8 cellular contexts compared by ENCODE assay signal in genomic region chr1:149888160-149888998, GRCh38. TPM values are rescaled to one million over a fixed set of nuclear protein-coding genes. Genes with fewer than 3 reads are reported as not detected.
A peak's percentile ranks its signal among the peaks of the same experiment; 100 is the strongest.
DNase-seq lines count a peak whose midpoint lies in the region; ATAC-seq and TF ChIP-seq lines count a peak whose summit lies in the region.

No MANE protein-coding gene starts in this region.

- DNase-seq in DMS53 treated with DMSO at 0.1 percent for 48 hours (lab: John Stamatoyannopoulos, UW; ENCODE audit: unreplicated experiment): peak; percentile 76
- DNase-seq in H4 (ENCODE audit: low spot score): peak; percentile 89
- peak; percentile 98 for DNase-seq in MM.1S
- DNase-seq in SIG-M5 (lab: John Stamatoyannopoulos, UW): peak; percentile 100
- DNase-seq in activated gamma-delta T cell treated with anti-CD3 and anti-CD28 coated beads, Interleukin-2, amount 50 U/mL, for 16 hours (ENCODE audit: low read depth): peak; percentile 55
- peak; percentile 85 for DNase-seq in glomerular visceral epithelial cell (ENCODE audit: extremely low spot score)
- peak; percentile 57 for DNase-seq in omental fat pad (ENCODE audit: low spot score)

- ATAC-seq in omental fat pad (ENCODE audit: low FRiP score): peak; percentile 17

- H3K4me1 ChIP-seq in MM.1S (ENCODE audit: low read length): peaks cover 16% of the 10 kb centered on the region
- H3K4me1 ChIP-seq in thymus (ENCODE audit: control insufficient read depth, insufficient read depth, low read length): peaks cover 10% of the 10 kb centered on the region

- H3K4me3 ChIP-seq in MM.1S (ENCODE audit: low read length): peak overlapping the region; percentile 64
- H3K4me3 ChIP-seq in thymus (ENCODE audit: low read length): peak overlapping the region; percentile 71

- H3K36me3 ChIP-seq in MM.1S (replicated peaks; ENCODE audit: insufficient read depth, low read length) (no peaks in the 10 kb centered on the region), thymus (ENCODE audit: control insufficient read depth, insufficient read depth) (no peaks in the 10 kb centered on the region)

- H3K9me3 ChIP-seq in MM.1S (replicated peaks; ENCODE audit: insufficient read depth, low read length): no peaks in the 10 kb centered on the region
- H3K9me3 ChIP-seq in thymus (ENCODE audit: control insufficient read depth): no peaks in the 10 kb centered on the region

- peak overlapping the region; percentile 54 for H2AFZ ChIP-seq in MM.1S (ENCODE audit: low read length)

- no peaks in the 10 kb centered on the region for H3K27me3 ChIP-seq in MM.1S (replicated peaks; ENCODE audit: insufficient read depth, low read length)
- H3K27me3 ChIP-seq in thymus (ENCODE audit: control insufficient read depth, insufficient read depth): no peaks in the 10 kb centered on the region

- TF ChIP-seq CTCF in MM.1S (IDR thresholded peaks at IDR 0.05; ENCODE audit: low read length): peak; percentile 83
- TF ChIP-seq CTCF in omental fat pad (IDR thresholded peaks at IDR 0.05): peak in 1 of 3 donors; percentile 27

- peak overlapping the region; percentile 86 for H3K9ac ChIP-seq in MM.1S (ENCODE audit: low read length)

- no peaks in the 10 kb centered on the region for H4K20me1 ChIP-seq in MM.1S (ENCODE audit: insufficient read depth, low read length)

- no peaks in the 10 kb centered on the region for H3K9me2 ChIP-seq in MM.1S (replicated peaks; ENCODE audit: insufficient read depth, low read length)

- H3K27ac ChIP-seq in MM.1S (ENCODE audit: low read length): peak overlapping the region; percentile 92
- peak overlapping the region; percentile 98 for H3K27ac ChIP-seq in thymus (ENCODE audit: low read depth)

- H3K79me2 ChIP-seq in MM.1S (ENCODE audit: low read length): no peaks in the 10 kb centered on the region

- H3F3A ChIP-seq in MM.1S (ENCODE audit: insufficient read depth, low read length): peaks cover 55% of the 10 kb centered on the region

- WGBS in thymus: 7% methylated on average over 28 of the region's 28 CpGs

- H3K4me2 ChIP-seq in MM.1S (ENCODE audit: low read depth, low read length): peak overlapping the region; percentile 80

RNA-seq across cellular contexts. Expression of gene BOLA1, which starts 11.0 kb away (rescaled TPM):
- 2.9 and 3.0 TPM in 2 replicates for total RNA-seq in H4 (2014; rRNA removed; shearing (Covaris generic))
- total RNA-seq in omental fat pad: 10 to 100 TPM; 11.5 to 28.8 (median 25.5) TPM
- 44.7 TPM for polyA plus RNA-seq in thymus

RNA-seq across cellular contexts. Expression of gene SV2A, which starts 29.3 kb away (rescaled TPM):
- 16.4 and 18.1 TPM in 2 replicates for total RNA-seq in H4 (2014; rRNA removed; shearing (Covaris generic))
- 1 to 10 TPM in 1 of 4 donors, under 1 TPM in 3; 0.48 to 1.3 (median 0.70) TPM for total RNA-seq in omental fat pad
- 2.0 TPM for polyA plus RNA-seq in thymus

RNA-seq across cellular contexts. Expression of gene SF3B4, which starts 39.2 kb away (rescaled TPM):
- total RNA-seq in H4 (2014; rRNA removed; shearing (Covaris generic)): 19.2 and 38.0 TPM in 2 replicates
- 10 to 100 TPM in 1 of 4 donors, 1 to 10 TPM in 3; 6.0 to 17.4 (median 9.7) TPM for total RNA-seq in omental fat pad
- polyA plus RNA-seq in thymus: 28.6 TPM

RNA-seq across cellular contexts. Expression of gene MTMR11, which starts 48.3 kb away (rescaled TPM):
- 2.6 and 2.9 TPM in 2 replicates for total RNA-seq in H4 (2014; rRNA removed; shearing (Covaris generic))
- 1 to 10 TPM; 3.2 to 4.8 (median 4.5) TPM for total RNA-seq in omental fat pad
- polyA plus RNA-seq in thymus: 2.7 TPM

Comparison
In these comparisons a context has a peak if more than half of its experiments do, and no peak if none do; other contexts are left out.
1. Peak in every context shown above with its lines: DNase-seq, ATAC-seq, H3K4me3 ChIP-seq and H3K27ac ChIP-seq.